Comparison of ENCODE assay signal across 24 cellular contexts in genomic region chr21:14243877-14244276, GRCh38. TPM values are rescaled to one million over a fixed set of nuclear protein-coding genes. Genes with fewer than 3 reads are reported as not detected.
DNase-seq lines count a peak whose midpoint lies in the region; ATAC-seq and TF ChIP-seq lines count a peak whose summit lies in the region.
"Had no signal": no experiment of that assay in that cellular context is flagged by ENCODE, and none has a peak within 500 bp of the region (broad histone marks: within the 10 kb centered on the region; RNA-seq: fewer than 3 reads in every experiment).

No MANE protein-coding gene starts in this region.

- no peak overlapping the region for H3K4me3 Mint-ChIP-seq in MCF 10A (ENCODE audit: unreplicated experiment)
- no peak overlapping the region for H3K4me3 Mint-ChIP-seq in WTC11
- H3K4me3 Mint-ChIP-seq: CD4-positive, alpha-beta T cell had no signal

- H3K4me3 ChIP-seq in breast epithelium: no peak overlapping the region
- H3K4me3 ChIP-seq in iPS-15b (ENCODE audit: low read depth, low read length): peak overlapping the region; percentile 13
- no peak overlapping the region for H3K4me3 ChIP-seq in upper lobe of right lung
- H3K4me3 ChIP-seq in testis: no peak overlapping the region
- H3K4me3 ChIP-seq: MG63, PC-9 had no signal

- CTCF ChIA-PET in MCF 10A (lab: Yijun Ruan, JAX): interaction anchor here (0.7 to 1.3 kb wide), 4 partner anchors 9 to 1554 kb away, joined by 3 to 6 read pairs (median 4); no protein-coding TSS in a partner anchor
- CTCF ChIA-PET in WTC11 (lab: Charles Lee): interaction anchor here (1.0 to 1.2 kb wide), 2 partner anchors 9 to 10 kb away, joined by 3 to 5 read pairs; no protein-coding TSS in a partner anchor

- POLR2A ChIA-PET in MCF 10A (lab: Yijun Ruan, JAX) (interaction anchor here (0.6 to 0.9 kb wide), 2 partner anchors 10 to 646 kb away, joined by 3 read pairs; no protein-coding TSS in a partner anchor), WTC11 (lab: Charles Lee) (no interaction called here)

- H3K9me3 Mint-ChIP-seq in MCF 10A (ENCODE audit: unreplicated experiment): no peaks in the 10 kb centered on the region
- peaks cover 20% of the 10 kb centered on the region for H3K9me3 Mint-ChIP-seq in WTC11
- H3K9me3 Mint-ChIP-seq: CD4-positive, alpha-beta T cell had no signal

- DNase-seq in MCF 10A (ENCODE audit: unreplicated experiment): peak; percentile 26
- no peak for DNase-seq in breast epithelium (ENCODE audit: low spot score in 2 of 2)
- DNase-seq in WTC11 (ENCODE audit: low spot score): no peak
- no peak for DNase-seq in upper lobe of right lung
- no peak for DNase-seq in midbrain (lab: John Stamatoyannopoulos, UW)
- no peak for DNase-seq in NCI-H526 (lab: John Stamatoyannopoulos, UW)
- no peak for DNase-seq in testis
- DNase-seq: 8988T; BE2C; CD4-positive, alpha-beta T cell; EL; IMR-90; Karpas-422; MG63; NCI-H1105 treated with DMSO at 0.1 percent for 48 hours; NCI-H1694; NCI-H2081 treated with DMSO at 0.1 percent for 48 hours; NCI-H446 treated with DMSO at 0.1 percent for 48 hours; NCI-H748 treated with DMSO at 0.1 percent for 48 hours; PC-9; SIG-M5 had no signal

- H3K4me1 ChIP-seq in breast epithelium (no peaks in the 10 kb centered on the region), iPS-15b (ENCODE audit: control insufficient read depth, insufficient read depth, low read length) (peaks cover 9% of the 10 kb centered on the region), upper lobe of right lung (no peaks in the 10 kb centered on the region), testis (no peaks in the 10 kb centered on the region)
- H3K4me1 ChIP-seq: BE2C had no signal

- intact Hi-C loops in MCF 10A (cut with micrococcal nuclease) (no loop called here), breast epithelium (cut with DNase I; ENCODE audit: low total_unique reads) (no loop called here), upper lobe of right lung (cut with DNase I) (no loop called here), testis (cut with DNase I; ENCODE audit: low total_unique reads) (no loop called here)

- H3K27me3 Mint-ChIP-seq in MCF 10A (ENCODE audit: insufficient read depth, unreplicated experiment): no peaks in the 10 kb centered on the region
- H3K27me3 Mint-ChIP-seq in WTC11 (ENCODE audit: low read depth): no peaks in the 10 kb centered on the region

- WGBS in testis, 2 donors: 44 to 48% methylated on average over 2 of the region's 2 CpGs

- BruUV-seq in MCF 10A (replicated peaks; lab: Mats Ljungman, UMichigan): no TSS peak

- no peak for TF ChIP-seq CTCF in MCF 10A (IDR thresholded peaks at IDR 0.05; ENCODE audit: unreplicated experiment)
- no peak for TF ChIP-seq CTCF in breast epithelium (IDR thresholded peaks at IDR 0.05)
- TF ChIP-seq CTCF in WTC11 (IDR thresholded peaks at IDR 0.05): no peak
- TF ChIP-seq CTCF in upper lobe of right lung (IDR thresholded peaks at IDR 0.05): no peak
- no peak for TF ChIP-seq CTCF in testis (IDR thresholded peaks at IDR 0.05)

- H3K36me3 ChIP-seq in breast epithelium (no peaks in the 10 kb centered on the region), iPS-15b (ENCODE audit: control insufficient read depth, insufficient read depth, low read length) (no peaks in the 10 kb centered on the region), upper lobe of right lung (no peaks in the 10 kb centered on the region), testis (ENCODE audit: low read depth, missing control alignments) (no peaks in the 10 kb centered on the region)
- H3K36me3 ChIP-seq: BE2C, MG63 had no signal

- H3K36me3 Mint-ChIP-seq in MCF 10A (ENCODE audit: insufficient read depth, unreplicated experiment) (no peaks in the 10 kb centered on the region), WTC11 (no peaks in the 10 kb centered on the region)

- H3K27me3 ChIP-seq in breast epithelium: no peaks in the 10 kb centered on the region
- no peaks in the 10 kb centered on the region for H3K27me3 ChIP-seq in iPS-15b (ENCODE audit: control insufficient read depth, insufficient read depth, low read length)
- no peaks in the 10 kb centered on the region for H3K27me3 ChIP-seq in upper lobe of right lung
- H3K27me3 ChIP-seq in testis: no peaks in the 10 kb centered on the region
- H3K27me3 ChIP-seq: BE2C, MG63 had no signal

- no peak overlapping the region for H3K27ac Mint-ChIP-seq in MCF 10A (ENCODE audit: low read depth, unreplicated experiment)
- H3K27ac Mint-ChIP-seq in WTC11: no peak overlapping the region
- H3K27ac Mint-ChIP-seq: CD4-positive, alpha-beta T cell had no signal

- TF ChIP-seq POLR2A in breast epithelium (IDR thresholded peaks at IDR 0.05): no peak
- TF ChIP-seq POLR2A in testis (IDR thresholded peaks at IDR 0.05): no peak

- H3K9me3 ChIP-seq in breast epithelium (no peaks in the 10 kb centered on the region), iPS-15b (ENCODE audit: control insufficient read depth, insufficient read depth, low read length) (no peaks in the 10 kb centered on the region), upper lobe of right lung (no peaks in the 10 kb centered on the region), testis (no peaks in the 10 kb centered on the region)
- H3K9me3 ChIP-seq: BE2C, MG63 had no signal

- no peak overlapping the region for H3K9ac ChIP-seq in iPS-15b (ENCODE audit: low read depth, low read length)

- H3K27ac ChIP-seq in breast epithelium (no peak overlapping the region), upper lobe of right lung (no peak overlapping the region), testis (no peak overlapping the region)
- H3K27ac ChIP-seq: PC-9, RWPE1 had no signal

- no peak for ATAC-seq in WTC11
- peak; percentile 76 for ATAC-seq in upper lobe of right lung

- H3K4me1 Mint-ChIP-seq in MCF 10A (ENCODE audit: insufficient read depth, unreplicated experiment): no peaks in the 10 kb centered on the region
- peaks cover 13% of the 10 kb centered on the region for H3K4me1 Mint-ChIP-seq in WTC11

TF ChIP-seq in WTC11, 78 proteins besides CTCF, POLR2A, EP300 and RAD21:
- TF ChIP-seq ZNF423 (CRISPR knock-in tag; IDR thresholded peaks at IDR 0.05) (no peak), PRRX2 (CRISPR knock-in tag; IDR thresholded peaks at IDR 0.05) (no peak), GABPB1 (CRISPR knock-in tag; IDR thresholded peaks at IDR 0.05) (no peak), TCF7 (CRISPR knock-in tag; IDR thresholded peaks at IDR 0.05; ENCODE audit: low read depth) (no peak)
- TF ChIP-seq, protein P1, sequence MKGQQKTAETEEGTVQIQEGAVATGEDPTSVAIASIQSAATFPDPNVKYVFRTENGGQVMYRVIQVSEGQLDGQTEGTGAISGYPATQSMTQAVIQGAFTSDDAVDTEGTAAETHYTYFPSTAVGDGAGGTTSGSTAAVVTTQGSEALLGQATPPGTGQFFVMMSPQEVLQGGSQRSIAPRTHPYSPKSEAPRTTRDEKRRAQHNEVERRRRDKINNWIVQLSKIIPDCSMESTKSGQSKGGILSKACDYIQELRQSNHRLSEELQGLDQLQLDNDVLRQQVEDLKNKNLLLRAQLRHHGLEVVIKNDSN (CRISPR knock-in tag; IDR thresholded peaks at IDR 0.05): peak; percentile 39; the same call in 1 of the 2 replicates

RNA-seq across cellular contexts. Expression of gene RBM11, which starts 27.9 kb away (rescaled TPM):
- total RNA-seq in MCF 10A (2022) (3.9 and 5.1 TPM in 2 replicates), breast epithelium (1 to 10 TPM in 2 of 3 donors, not detected in 1; 5.6 TPM), WTC11 (2021) (2.9 to 4.4 TPM (median 3.9 TPM) in 3 replicates), upper lobe of right lung (1.7 TPM), testis (1 to 10 TPM; 5.1 to 5.3 TPM)
- polyA plus RNA-seq in testis (ENCODE audit: insufficient read depth, low read depth, low replicate concordance): 10.2 TPM

RNA-seq across cellular contexts. Expression of gene LIPI, which starts 33.1 kb away (rescaled TPM):
- not detected in 2 replicates for total RNA-seq in MCF 10A (2022)
- total RNA-seq in breast epithelium: not detected
- not detected in 3 replicates for total RNA-seq in WTC11 (2021)
- total RNA-seq in upper lobe of right lung: not detected
- under 1 TPM in 1 of 2 donors, not detected in 1; 0.74 TPM for total RNA-seq in testis
- 0.28 TPM for polyA plus RNA-seq in testis (ENCODE audit: insufficient read depth, low read depth, low replicate concordance)
- total RNA-seq: CD4-positive, alpha-beta T cell; H4; IMR-90; PC-9 had no signal
- polyA plus RNA-seq: IMR-90 had no signal
